ENCODE assay signal across 21 cellular contexts in the genomic region with DNA sequence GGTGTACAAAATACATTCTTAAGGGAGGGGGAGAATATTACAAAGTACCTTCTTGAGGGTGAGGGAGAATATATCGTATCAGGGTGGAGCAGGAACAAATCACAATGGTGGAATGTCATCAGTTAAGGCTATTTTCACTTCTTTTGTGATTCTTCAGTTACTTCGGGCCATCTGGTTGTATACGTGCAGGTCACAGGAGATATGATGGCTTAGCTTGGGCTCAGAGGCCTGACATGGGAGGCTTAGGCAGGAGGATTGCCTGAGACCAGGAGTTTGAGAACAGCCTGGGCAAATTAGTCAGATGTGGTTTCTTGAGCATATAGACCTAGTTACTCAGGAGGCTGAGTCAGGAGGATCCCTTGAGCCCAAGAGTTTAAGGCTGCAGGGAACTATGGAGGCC.
"Had no signal": no experiment of that assay in that cellular context is flagged by ENCODE, and none has a peak within 500 bp of the region (broad histone marks: within the 10 kb centered on the region; RNA-seq: fewer than 3 reads in every experiment).

No MANE protein-coding gene starts in this region.

- H3K27me3 ChIP-seq: right atrium auricular region, spleen, transverse colon, vagina had no signal

- H3K27ac Mint-ChIP-seq: effector memory CD8-positive, alpha-beta T cell; mesothelial cell of epicardium; natural killer cell treated with Interleukin-12 subunit alpha and Interleukin-12 subunit beta and Interleukin-15 and Interleukin-18, amount 100 ng/mL, for 72 hours; stimulated activated naive B cell treated with anti-CD40 and anti-IgM and Interleukin-4, amounts not matched to agents 10 μg/mL and 1 μg/mL and 100 μg/mL, for 72 hours; stimulated activated naive CD8-positive, alpha-beta T cell treated with anti-CD3 and anti-CD28 coated beads, Interleukin-15, Interleukin-2, amounts not matched to agents 100 ng/mL and 50 ng/mL, for 24 hours had no signal

- H3K4me3 ChIP-seq: mucosa of descending colon, prostate gland, right atrium auricular region, skin epidermis, spleen, thoracic aorta, transverse colon, vagina had no signal

- DNase-seq: cortex of kidney; effector memory CD8-positive, alpha-beta T cell; left ventricle myocardium superior; mesenchymal stem cell; mucosa of descending colon; naive B cell; nucleus accumbens; spleen; stimulated activated naive B cell treated with anti-CD40 and anti-IgM and Interleukin-4, amounts not matched to agents 10 μg/mL and 1 μg/mL and 100 μg/mL, for 72 hours; transverse colon had no signal

- H3K9me3 Mint-ChIP-seq: effector memory CD8-positive, alpha-beta T cell; mesothelial cell of epicardium; naive B cell; natural killer cell treated with Interleukin-12 subunit alpha and Interleukin-12 subunit beta and Interleukin-15 and Interleukin-18, amount 100 ng/mL, for 72 hours; stimulated activated naive B cell treated with anti-CD40 and anti-IgM and Interleukin-4, amounts not matched to agents 10 μg/mL and 1 μg/mL and 100 μg/mL, for 72 hours; stimulated activated naive CD8-positive, alpha-beta T cell treated with anti-CD3 and anti-CD28 coated beads, Interleukin-15, Interleukin-2, amounts not matched to agents 100 ng/mL and 50 ng/mL, for 24 hours had no signal

- H3K9me3 ChIP-seq: mucosa of descending colon, prostate gland, right atrium auricular region, spleen, thoracic aorta, transverse colon, vagina had no signal

- H3K4me1 ChIP-seq: prostate gland, spleen, transverse colon, vagina had no signal

- H3K27ac ChIP-seq: prostate gland, right atrium auricular region, skin epidermis, spleen, thoracic aorta, transverse colon, vagina had no signal

- H3K4me3 Mint-ChIP-seq: effector memory CD8-positive, alpha-beta T cell; mesothelial cell of epicardium; naive B cell; natural killer cell treated with Interleukin-12 subunit alpha and Interleukin-12 subunit beta and Interleukin-15 and Interleukin-18, amount 100 ng/mL, for 72 hours; stimulated activated naive B cell treated with anti-CD40 and anti-IgM and Interleukin-4, amounts not matched to agents 10 μg/mL and 1 μg/mL and 100 μg/mL, for 72 hours; stimulated activated naive CD8-positive, alpha-beta T cell treated with anti-CD3 and anti-CD28 coated beads, Interleukin-15, Interleukin-2, amounts not matched to agents 100 ng/mL and 50 ng/mL, for 24 hours had no signal

- FAIRE-seq: endometrium, frontal cortex, keratinocyte had no signal

- H3K36me3 ChIP-seq: prostate gland, right atrium auricular region, spleen, thoracic aorta, transverse colon, vagina had no signal

- H3K4me1 Mint-ChIP-seq: mesothelial cell of epicardium; naive B cell; stimulated activated naive B cell treated with anti-CD40 and anti-IgM and Interleukin-4, amounts not matched to agents 10 μg/mL and 1 μg/mL and 100 μg/mL, for 72 hours had no signal

- H3K36me3 Mint-ChIP-seq: mesothelial cell of epicardium; naive B cell; natural killer cell treated with Interleukin-12 subunit alpha and Interleukin-12 subunit beta and Interleukin-15 and Interleukin-18, amount 100 ng/mL, for 72 hours; stimulated activated naive B cell treated with anti-CD40 and anti-IgM and Interleukin-4, amounts not matched to agents 10 μg/mL and 1 μg/mL and 100 μg/mL, for 72 hours had no signal

- H3K27me3 Mint-ChIP-seq: stimulated activated naive CD8-positive, alpha-beta T cell treated with anti-CD3 and anti-CD28 coated beads, Interleukin-15, Interleukin-2, amounts not matched to agents 100 ng/mL and 50 ng/mL, for 24 hours had no signal

- ATAC-seq: effector memory CD8-positive, alpha-beta T cell; left ventricle myocardium superior; natural killer cell treated with Interleukin-12 subunit alpha and Interleukin-12 subunit beta and Interleukin-15 and Interleukin-18, amount 100 ng/mL, for 72 hours; stimulated activated naive B cell treated with anti-CD40 and anti-IgM and Interleukin-4, amounts not matched to agents 10 μg/mL and 1 μg/mL and 100 μg/mL, for 72 hours had no signal
